Comparison of ENCODE assay signal across 8 cellular contexts in genomic region chrX:118117069-118117405, GRCh38. TPM values are rescaled to one million over a fixed set of nuclear protein-coding genes. Genes with fewer than 3 reads are reported as not detected.
DNase-seq lines count a peak whose midpoint lies in the region; ATAC-seq, FAIRE-seq and TF ChIP-seq lines count a peak whose summit lies in the region.

No MANE protein-coding gene starts in this region.

- H3K27ac Mint-ChIP-seq in stimulated activated effector memory CD8-positive, alpha-beta T cell treated with anti-CD3 and anti-CD28 coated beads, Interleukin-12 subunit alpha, Interleukin-12 subunit beta, amount 100 ng/mL, for 72 hours = no peak overlapping the region

- no peak for FAIRE-seq in kidney (lab: Jason Lieb, UNC)

- H3K36me3 ChIP-seq in adipocyte (ENCODE audit: control insufficient read depth, insufficient read depth, low read length, severe bottlenecking) (no peaks in the 10 kb centered on the region), kidney (ENCODE audit: control insufficient read depth in 1 of 2, insufficient read depth in 2 of 2, low read length in 2 of 2) (no peaks in the 10 kb centered on the region), suprapubic skin (no peaks in the 10 kb centered on the region)

- H3K4me3 ChIP-seq in adipocyte (ENCODE audit: low read length) = peak overlapping the region; percentile 76
- H3K4me3 ChIP-seq in kidney (ENCODE audit: low read length in 2 of 2) = peak overlapping the region; percentile 59 to 63
- H3K4me3 ChIP-seq in suprapubic skin = peak overlapping the region; percentile 62

- H3K27me3 ChIP-seq in adipocyte (replicated peaks; ENCODE audit: control insufficient read depth, insufficient read depth, low read length) (peaks cover 12% of the 10 kb centered on the region), suprapubic skin (no peaks in the 10 kb centered on the region)

- H3K4me3 Mint-ChIP-seq in stimulated activated effector memory CD8-positive, alpha-beta T cell treated with anti-CD3 and anti-CD28 coated beads, Interleukin-12 subunit alpha, Interleukin-12 subunit beta, amount 100 ng/mL, for 72 hours = no peak overlapping the region

- ATAC-seq in Right ventricle myocardium inferior (peak; percentile 53), Right ventricle myocardium superior (ENCODE audit: poor library complexity) (no peak), GM21381 (IDR thresholded peaks at IDR 0.05; ENCODE audit: unreplicated experiment) (no peak)
- no peak for ATAC-seq in stimulated activated effector memory CD8-positive, alpha-beta T cell treated with anti-CD3 and anti-CD28 coated beads, Interleukin-12 subunit alpha, Interleukin-12 subunit beta, amount 100 ng/mL, for 72 hours

- DNase-seq in Right ventricle myocardium inferior (ENCODE audit: missing footprints) (no peak), Right ventricle myocardium superior (no peak), adipocyte (ENCODE audit: low read depth) (peak; percentile 44), kidney (no peak), suprapubic skin (ENCODE audit: low spot score in 2 of 2) (peak; percentile 56 to 72), NCI-H1417 treated with DMSO at 0.1 percent for 48 hours (lab: John Stamatoyannopoulos, UW) (no peak)
- no peak for DNase-seq in stimulated activated effector memory CD8-positive, alpha-beta T cell treated with anti-CD3 and anti-CD28 coated beads, Interleukin-12 subunit alpha, Interleukin-12 subunit beta, amount 100 ng/mL, for 72 hours (ENCODE audit: low spot score in 2 of 2)

- peak overlapping the region; percentile 80 for H3K9ac ChIP-seq in adipocyte (ENCODE audit: low read length)
- H3K9ac ChIP-seq in kidney (ENCODE audit: low read length in 2 of 2) = peak overlapping the region; percentile 32 to 84

- no peak for TF ChIP-seq CTCF in kidney (IDR thresholded peaks at IDR 0.05; ENCODE audit: borderline replicate concordance, extremely low read depth, insufficient read depth)
- TF ChIP-seq CTCF in suprapubic skin (IDR thresholded peaks at IDR 0.05) = no peak

- no peak for TF ChIP-seq EP300 in suprapubic skin (IDR thresholded peaks at IDR 0.05)

- H3K9me3 Mint-ChIP-seq in stimulated activated effector memory CD8-positive, alpha-beta T cell treated with anti-CD3 and anti-CD28 coated beads, Interleukin-12 subunit alpha, Interleukin-12 subunit beta, amount 100 ng/mL, for 72 hours = peaks cover 2% of the 10 kb centered on the region

- no peaks in the 10 kb centered on the region for H3K36me3 Mint-ChIP-seq in stimulated activated effector memory CD8-positive, alpha-beta T cell treated with anti-CD3 and anti-CD28 coated beads, Interleukin-12 subunit alpha, Interleukin-12 subunit beta, amount 100 ng/mL, for 72 hours

- H3K4me1 Mint-ChIP-seq in stimulated activated effector memory CD8-positive, alpha-beta T cell treated with anti-CD3 and anti-CD28 coated beads, Interleukin-12 subunit alpha, Interleukin-12 subunit beta, amount 100 ng/mL, for 72 hours = peaks cover 6% of the 10 kb centered on the region

- no peak for TF ChIP-seq POLR2A in suprapubic skin (IDR thresholded peaks at IDR 0.05)

- intact Hi-C loops in Right ventricle myocardium inferior (cut with DNase I) (loop anchor here (10.0 kb wide), 1 partner anchor 122 kb away; no protein-coding TSS in a partner anchor), Right ventricle myocardium superior (cut with DNase I) (no loop called here), kidney (cut with DNase I) (no loop called here)

- H3K27ac ChIP-seq in kidney (ENCODE audit: low read depth in 2 of 2, low read length in 2 of 2) = peak overlapping the region; percentile 37 to 76
- peak overlapping the region; percentile 67 for H3K27ac ChIP-seq in suprapubic skin

- H3K4me1 ChIP-seq in adipocyte (ENCODE audit: control insufficient read depth, insufficient read depth, low read length) = no peaks in the 10 kb centered on the region
- H3K4me1 ChIP-seq in kidney (ENCODE audit: control insufficient read depth in 1 of 2, insufficient read depth in 1 of 2, low read depth in 1 of 2, low read length in 2 of 2) = no peaks in the 10 kb centered on the region
- no peaks in the 10 kb centered on the region for H3K4me1 ChIP-seq in suprapubic skin

- WGBS in suprapubic skin = 19% methylated on average over 12 of the region's 12 CpGs

- H3K9me3 ChIP-seq in adipocyte (ENCODE audit: control insufficient read depth, low read length) = no peaks in the 10 kb centered on the region
- H3K9me3 ChIP-seq in kidney (ENCODE audit: control insufficient read depth in 1 of 2, low read length in 2 of 2) = no peaks in the 10 kb centered on the region
- no peaks in the 10 kb centered on the region for H3K9me3 ChIP-seq in suprapubic skin

RNA-seq across cellular contexts. Expression of gene KLHL13, which starts 0.4 kb away (rescaled TPM):
- total RNA-seq in Right ventricle myocardium inferior (6.0 TPM), Right ventricle myocardium superior (5.7 TPM), kidney (55.4 TPM), suprapubic skin (1 to 10 TPM; 1.1 to 1.7 (median 1.6) TPM)
- polyA plus RNA-seq in kidney (ENCODE audit: insufficient read depth, low read depth, low replicate concordance) = 13.8 TPM

Comparison
In these comparisons a context has a peak if more than half of its experiments do, and no peak if none do; other contexts are left out.
1. DNase-seq: peak in adipocyte (single experiment) and suprapubic skin (2 of 2); none in Right ventricle myocardium inferior (single experiment), Right ventricle myocardium superior (single experiment), kidney (single experiment), NCI-H1417 treated with DMSO at 0.1 percent for 48 hours (single experiment) and stimulated activated effector memory CD8-positive, alpha-beta T cell treated with anti-CD3 and anti-CD28 coated beads, Interleukin-12 subunit alpha, Interleukin-12 subunit beta, amount 100 ng/mL, for 72 hours (0 of 2).
2. Peak in every context shown above with its lines, with median percentiles within 50 percentile points of each other: H3K4me3 ChIP-seq.